ENCODE assay signal across 18 cellular contexts in genomic region chrX:81414630-81415029, GRCh38.
A peak's percentile ranks its signal among the peaks of the same experiment; 100 is the strongest.
DNase-seq lines count a peak whose midpoint lies in the region; ATAC-seq, FAIRE-seq and TF ChIP-seq lines count a peak whose summit lies in the region.
"Had no signal": no experiment of that assay in that cellular context is flagged by ENCODE, and none has a peak within 500 bp of the region (broad histone marks: within the 10 kb centered on the region; RNA-seq: fewer than 3 reads in every experiment).

No MANE protein-coding gene starts in this region.

- H4K20me1 ChIP-seq in mammary epithelial cell (ENCODE audit: insufficient read depth, low read length): no peaks in the 10 kb centered on the region

- CTCF ChIA-PET in mammary epithelial cell (lab: Charles Lee; ENCODE audit: low non-redundant PET): no interaction called here

- no peak overlapping the region for H2AFZ ChIP-seq in mammary epithelial cell (ENCODE audit: low read depth, low read length)

- no TSS peak for BruUV-seq in mammary epithelial cell (replicated peaks; lab: Mats Ljungman, UMichigan)

- no peak for DNase-seq in mammary epithelial cell
- DNase-seq in breast epithelium (ENCODE audit: low spot score in 2 of 2): no peak
- DNase-seq in RPMI8226: peak; percentile 2
- peak; percentile 0 for DNase-seq in globus pallidus (ENCODE audit: low spot score)
- DNase-seq in NCI-H82 (lab: John Stamatoyannopoulos, UW): no peak
- no peak for DNase-seq in H54 (ENCODE audit: insufficient read length, low spot score)
- DNase-seq in stimulated activated CD4-positive, alpha-beta T cell treated with anti-CD3 and anti-CD28 coated beads, Interleukin-1b, Interleukin-23, amount 100 ng/mL, for 48 hours: no peak
- DNase-seq: activated CD4-positive, alpha-beta T cell treated with anti-CD3 and anti-CD28 coated beads, Interleukin-2, amount 10 ng/mL, durations not matched to agents 7 days and 5 days; activated naive CD8-positive, alpha-beta T cell treated with anti-CD3 and anti-CD28 coated beads, Interleukin-2, amount 50 U/mL, for 24 hours; activated T-cell treated with anti-CD3 and anti-CD28 coated beads, Interleukin-2, amount 50 U/mL, for 48 hours; colonic mucosa; left lung; naive thymus-derived CD4-positive, alpha-beta T cell; stimulated activated CD4-positive, alpha-beta T cell treated with anti-CD3 and anti-CD28 coated beads, Interleukin-4, amount 100 ng/mL, for 1 hour; T-helper 2 cell had no signal

- H3K27ac ChIP-seq in mammary epithelial cell (ENCODE audit: insufficient read depth, low read depth, low read length) (no peak overlapping the region), breast epithelium (no peak overlapping the region)
- H3K27ac ChIP-seq: colonic mucosa, left lung, right atrium auricular region had no signal

- FAIRE-seq in H54 (lab: Jason Lieb, UNC): no peak

- H3K4me2 ChIP-seq in mammary epithelial cell (ENCODE audit: insufficient read depth, low read depth, low read length): no peak overlapping the region

- ATAC-seq in GM21717 (IDR thresholded peaks at IDR 0.05; ENCODE audit: unreplicated experiment): no peak
- ATAC-seq: activated naive CD8-positive, alpha-beta T cell treated with anti-CD3 and anti-CD28 coated beads, Interleukin-2, amount 50 U/mL, for 24 hours; esophagus mucosa; left lung; naive thymus-derived CD4-positive, alpha-beta T cell had no signal

- no peak for TF ChIP-seq POLR2A in breast epithelium (IDR thresholded peaks at IDR 0.05)
- TF ChIP-seq POLR2A in H54 (IDR thresholded peaks at IDR 0.05; ENCODE audit: low read depth, low read length): no peak

- H3K9me3 ChIP-seq in mammary epithelial cell (replicated peaks; ENCODE audit: insufficient read depth, low read length) (no peaks in the 10 kb centered on the region), breast epithelium (no peaks in the 10 kb centered on the region)
- H3K9me3 ChIP-seq: colonic mucosa, left lung, right atrium auricular region had no signal

- no peaks in the 10 kb centered on the region for H3K79me2 ChIP-seq in mammary epithelial cell (ENCODE audit: insufficient read depth, low read length)

- TF ChIP-seq CTCF in mammary epithelial cell (conservative IDR thresholded peaks at IDR 0.05 in 1 of 2, IDR thresholded peaks at IDR 0.05 in 1 of 2; ENCODE audit: extremely low read depth in 1 of 2, insufficient read depth in 1 of 2, low read depth in 1 of 2, low read length in 2 of 2): peak; percentile 2 to 23
- no peak for TF ChIP-seq CTCF in breast epithelium (IDR thresholded peaks at IDR 0.05)

- dilution Hi-C loops in mammary epithelial cell (cut with HindIII; ENCODE audit: low sequenced_read_pairs): no loop called here

- H3K4me3 ChIP-seq in mammary epithelial cell (replicated peaks in 1 of 3; ENCODE audit: insufficient read depth in 1 of 3, low read depth in 2 of 3, low read length in 3 of 3) (no peak overlapping the region), breast epithelium (no peak overlapping the region)
- H3K4me3 ChIP-seq: colonic mucosa, left lung, right atrium auricular region had no signal

- H3K36me3 ChIP-seq in mammary epithelial cell (ENCODE audit: insufficient read depth, low read length): no peaks in the 10 kb centered on the region
- H3K36me3 ChIP-seq in breast epithelium: no peaks in the 10 kb centered on the region
- H3K36me3 ChIP-seq: colonic mucosa, left lung, right atrium auricular region had no signal

- H3K4me1 ChIP-seq in mammary epithelial cell (ENCODE audit: insufficient read depth, low read length) (no peaks in the 10 kb centered on the region), breast epithelium (no peaks in the 10 kb centered on the region)
- H3K4me1 ChIP-seq: colonic mucosa, left lung, right atrium auricular region had no signal

- in situ Hi-C loops in mammary epithelial cell (cut with MboI; ENCODE audit: low sequenced_read_pairs in 2 of 2): no loop called here

- WGBS in mammary epithelial cell (ENCODE audit: low coverage, missing lambda C conversion rate): 40% methylated on average over 3 of the region's 3 CpGs

- H3K9ac ChIP-seq in mammary epithelial cell (ENCODE audit: insufficient read depth, low read length): no peak overlapping the region

- H3K27me3 ChIP-seq in mammary epithelial cell (ENCODE audit: insufficient read depth, low read length) (no peaks in the 10 kb centered on the region), breast epithelium (peaks cover 0 to 10% of the 10 kb centered on the region in 2 donors)
- H3K27me3 ChIP-seq: colonic mucosa, left lung, right atrium auricular region had no signal

- intact Hi-C loops in mammary epithelial cell (cut with micrococcal nuclease): no loop called here
- intact Hi-C loops in breast epithelium (cut with DNase I; ENCODE audit: low total_unique reads): no loop called here

Comparison
In these comparisons a context has a peak if more than half of its experiments do, and no peak if none do; other contexts are left out.
1. CTCF ChIP-seq: peak in mammary epithelial cell (2 of 2); none in breast epithelium (0 of 3).
2. DNase-seq: peak in RPMI8226 (single experiment) and globus pallidus (single experiment); none in mammary epithelial cell (single experiment), breast epithelium (0 of 2), NCI-H82 (single experiment), H54 (single experiment) and stimulated activated CD4-positive, alpha-beta T cell treated with anti-CD3 and anti-CD28 coated beads, Interleukin-1b, Interleukin-23, amount 100 ng/mL, for 48 hours (single experiment).